ENCODE assay signal across 10 cellular contexts in the genomic region with DNA sequence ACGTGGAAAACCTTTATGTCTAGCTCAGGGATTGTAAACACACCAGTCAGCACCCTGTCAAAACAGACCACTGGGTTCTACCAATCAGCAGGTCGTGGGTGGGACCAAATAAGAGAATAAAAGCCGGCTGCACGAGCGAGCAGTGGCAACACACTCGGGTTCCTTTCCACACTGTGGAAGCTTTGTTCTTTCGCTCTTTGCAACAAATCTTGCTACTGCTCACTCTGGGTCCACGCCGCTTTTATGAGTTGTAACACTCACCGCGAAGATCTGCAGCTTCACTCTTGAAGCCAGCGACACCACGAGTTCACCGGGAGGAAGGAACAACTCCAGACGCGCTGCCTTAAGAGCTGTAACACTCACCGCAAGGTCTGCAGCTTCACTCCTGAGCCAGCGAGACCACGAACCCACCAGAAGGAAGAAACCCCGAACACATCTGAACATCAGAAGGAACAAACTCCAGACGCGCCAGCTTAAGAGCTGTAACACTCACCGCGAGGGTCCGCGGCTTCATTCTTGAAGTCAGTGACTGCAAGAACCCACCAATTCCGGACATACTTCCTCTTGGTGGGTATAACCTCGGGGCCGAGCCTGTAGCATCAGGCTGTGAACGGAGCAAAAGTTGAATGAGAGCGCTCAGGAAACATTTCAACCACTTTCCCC. TPM values are rescaled to one million over a fixed set of nuclear protein-coding genes. Genes with fewer than 3 reads are reported as not detected.
DNase-seq lines count a peak whose midpoint lies in the region; ATAC-seq and TF ChIP-seq lines count a peak whose summit lies in the region.
"Not testable (repeated sequence)": the region's sequence is repeated elsewhere in the genome, so short reads cannot be mapped to it uniquely, and the experiment has no call there.
"Had no signal": no experiment of that assay in that cellular context is flagged by ENCODE, and none has a peak within 500 bp of the region (broad histone marks: within the 10 kb centered on the region; RNA-seq: fewer than 3 reads in every experiment).

No MANE protein-coding gene starts in this region.

- POLR2A ChIA-PET in activated CD4-positive, alpha-beta T cell treated with anti-CD3 and anti-CD28 coated beads, Interleukin-2, amount 10 ng/mL, durations not matched to agents 7 days and 5 days (lab: Charles Lee) = not testable (repeated sequence)

- H3K36me3 Mint-ChIP-seq in activated CD4-positive, alpha-beta T cell treated with anti-CD3 and anti-CD28 coated beads, Interleukin-2, amount 10 ng/mL, durations not matched to agents 7 days and 5 days (ENCODE audit: low read depth); natural killer cell treated with Interleukin-12 subunit alpha and Interleukin-12 subunit beta and Interleukin-15 and Interleukin-18, amount 100 ng/mL, for 72 hours; stimulated activated naive CD8-positive, alpha-beta T cell treated with anti-CD3 and anti-CD28 coated beads, Interleukin-15, Interleukin-2, amounts not matched to agents 100 ng/mL and 50 ng/mL, for 24 hours (ENCODE audit: low read depth): not testable (repeated sequence)
- H3K36me3 Mint-ChIP-seq in endodermal cell (ENCODE audit: low read depth) = peaks cover 22% of the 10 kb centered on the region

- DNase-seq in DMS114 treated with DMSO at 0.1 percent for 48 hours (lab: John Stamatoyannopoulos, UW; ENCODE audit: unreplicated experiment) (peak; percentile 20), KG1 (lab: John Stamatoyannopoulos, UW) (peak; percentile 65), SKM-1 treated with dmso at 0.1 percent for 144 hours (lab: John Stamatoyannopoulos, UW; ENCODE audit: unreplicated experiment) (peak; percentile 40)
- peak; percentile 54 for DNase-seq in activated CD4-positive, alpha-beta T cell treated with anti-CD3 and anti-CD28 coated beads, Interleukin-2, amount 10 ng/mL, durations not matched to agents 7 days and 5 days
- peak; percentile 25 for DNase-seq in activated naive CD4-positive, alpha-beta T cell treated with Interleukin-2 at 50 U/mL for 16 hours
- DNase-seq in endodermal cell; natural killer cell treated with Interleukin-12 subunit alpha and Interleukin-12 subunit beta and Interleukin-15 and Interleukin-18, amount 100 ng/mL, for 72 hours (ENCODE audit: low spot score): not testable (repeated sequence)

- peaks cover 32% of the 10 kb centered on the region for H3K4me1 Mint-ChIP-seq in activated CD4-positive, alpha-beta T cell treated with anti-CD3 and anti-CD28 coated beads, Interleukin-2, amount 10 ng/mL, durations not matched to agents 7 days and 5 days
- H3K4me1 Mint-ChIP-seq in endodermal cell = not testable (repeated sequence)
- peaks cover 12% of the 10 kb centered on the region in 2 donors for H3K4me1 Mint-ChIP-seq in natural killer cell treated with Interleukin-12 subunit alpha and Interleukin-12 subunit beta and Interleukin-15 and Interleukin-18, amount 100 ng/mL, for 72 hours (ENCODE audit: low read depth in 2 of 2)
- peaks cover 16% of the 10 kb centered on the region for H3K4me1 Mint-ChIP-seq in stimulated activated naive CD8-positive, alpha-beta T cell treated with anti-CD3 and anti-CD28 coated beads, Interleukin-15, Interleukin-2, amounts not matched to agents 100 ng/mL and 50 ng/mL, for 24 hours (ENCODE audit: low read depth)

- H3K4me3 Mint-ChIP-seq in activated CD4-positive, alpha-beta T cell treated with anti-CD3 and anti-CD28 coated beads, Interleukin-2, amount 10 ng/mL, durations not matched to agents 7 days and 5 days = peak overlapping the region; percentile 62
- H3K4me3 Mint-ChIP-seq in endodermal cell = not testable (repeated sequence)
- peak overlapping the region; percentile 80 for H3K4me3 Mint-ChIP-seq in natural killer cell treated with Interleukin-12 subunit alpha and Interleukin-12 subunit beta and Interleukin-15 and Interleukin-18, amount 100 ng/mL, for 72 hours
- peak overlapping the region; percentile 85 for H3K4me3 Mint-ChIP-seq in stimulated activated naive CD8-positive, alpha-beta T cell treated with anti-CD3 and anti-CD28 coated beads, Interleukin-15, Interleukin-2, amounts not matched to agents 100 ng/mL and 50 ng/mL, for 24 hours

- not testable (repeated sequence) for H3K9me3 Mint-ChIP-seq in activated CD4-positive, alpha-beta T cell treated with anti-CD3 and anti-CD28 coated beads, Interleukin-2, amount 10 ng/mL, durations not matched to agents 7 days and 5 days; natural killer cell treated with Interleukin-12 subunit alpha and Interleukin-12 subunit beta and Interleukin-15 and Interleukin-18, amount 100 ng/mL, for 72 hours; stimulated activated naive CD8-positive, alpha-beta T cell treated with anti-CD3 and anti-CD28 coated beads, Interleukin-15, Interleukin-2, amounts not matched to agents 100 ng/mL and 50 ng/mL, for 24 hours
- H3K9me3 Mint-ChIP-seq in endodermal cell = peaks cover 26% of the 10 kb centered on the region

- not testable (repeated sequence) for H3K9me3 ChIP-seq in endodermal cell (ENCODE audit: control insufficient read depth, low read length)

- not testable (repeated sequence) for H3K9ac ChIP-seq in endodermal cell (ENCODE audit: extremely low read depth, low read length, poor library complexity, severe bottlenecking)

- H3K27me3 ChIP-seq in endodermal cell (ENCODE audit: control insufficient read depth, insufficient read depth, low read length, poor library complexity, severe bottlenecking) = not testable (repeated sequence)

- H3K27ac Mint-ChIP-seq in activated CD4-positive, alpha-beta T cell treated with anti-CD3 and anti-CD28 coated beads, Interleukin-2, amount 10 ng/mL, durations not matched to agents 7 days and 5 days = peak overlapping the region; percentile 46
- peak overlapping the region; percentile 62 for H3K27ac Mint-ChIP-seq in endodermal cell
- H3K27ac Mint-ChIP-seq in natural killer cell treated with Interleukin-12 subunit alpha and Interleukin-12 subunit beta and Interleukin-15 and Interleukin-18, amount 100 ng/mL, for 72 hours = peak overlapping the region; percentile 11 to 68
- H3K27ac Mint-ChIP-seq in stimulated activated naive CD8-positive, alpha-beta T cell treated with anti-CD3 and anti-CD28 coated beads, Interleukin-15, Interleukin-2, amounts not matched to agents 100 ng/mL and 50 ng/mL, for 24 hours = peak overlapping the region; percentile 56

- CTCF ChIA-PET in activated CD4-positive, alpha-beta T cell treated with anti-CD3 and anti-CD28 coated beads, Interleukin-2, amount 10 ng/mL, durations not matched to agents 7 days and 5 days (lab: Charles Lee) = interaction anchor here (0.5 to 1.9 kb wide), 8 partner anchors 8 to 1455 kb away, joined by 3 to 5 read pairs (median 3); no protein-coding TSS in a partner anchor

- ATAC-seq in natural killer cell treated with Interleukin-12 subunit alpha and Interleukin-12 subunit beta and Interleukin-15 and Interleukin-18, amount 100 ng/mL, for 72 hours = peak; percentile 53 to 56

- H3K4me3 ChIP-seq in endodermal cell (ENCODE audit: low read length) = not testable (repeated sequence)

- H3K27ac ChIP-seq in endodermal cell (ENCODE audit: low read depth, low read length) = not testable (repeated sequence)

- H3K27me3 Mint-ChIP-seq in activated CD4-positive, alpha-beta T cell treated with anti-CD3 and anti-CD28 coated beads, Interleukin-2, amount 10 ng/mL, durations not matched to agents 7 days and 5 days; endodermal cell (ENCODE audit: insufficient read depth); natural killer cell treated with Interleukin-12 subunit alpha and Interleukin-12 subunit beta and Interleukin-15 and Interleukin-18, amount 100 ng/mL, for 72 hours; stimulated activated naive CD8-positive, alpha-beta T cell treated with anti-CD3 and anti-CD28 coated beads, Interleukin-15, Interleukin-2, amounts not matched to agents 100 ng/mL and 50 ng/mL, for 24 hours: not testable (repeated sequence)

- not testable (repeated sequence) for H3K4me1 ChIP-seq in endodermal cell (ENCODE audit: control insufficient read depth, insufficient read depth, low read length)

- peaks cover 24% of the 10 kb centered on the region for H3K36me3 ChIP-seq in endodermal cell (ENCODE audit: control insufficient read depth, insufficient read depth, low read length)

- TF ChIP-seq CTCF in endodermal cell (conservative IDR thresholded peaks at IDR 0.05) = not testable (repeated sequence)

- 92 to 96% methylated on average over 21 to 31 of the region's 31 CpGs for WGBS in endodermal cell (ENCODE audit: insufficient coverage in 1 of 2, insufficient read length in 1 of 2), 2 experiments

RNA-seq across cellular contexts. Expression of gene CDKL4, which starts 1.3 kb away (rescaled TPM):
- under 1 TPM; 0.32 to 0.50 TPM for total RNA-seq in activated CD4-positive, alpha-beta T cell treated with anti-CD3 and anti-CD28 coated beads, Interleukin-2, amount 10 ng/mL, durations not matched to agents 7 days and 5 days
- under 1 TPM in 1 of 2 donors, not detected in 1; 0.24 TPM for total RNA-seq in endodermal cell
- not detected for polyA plus RNA-seq in endodermal cell (2013, experiment 1 of 2)
- 0.17 TPM for polyA plus RNA-seq in endodermal cell (2013, experiment 2 of 2)
- not detected for total RNA-seq in natural killer cell treated with Interleukin-12 subunit alpha and Interleukin-12 subunit beta and Interleukin-15 and Interleukin-18, amount 100 ng/mL, for 72 hours
- total RNA-seq: PC-9 had no signal
- polyA plus RNA-seq: AG04450 had no signal
